Comparison of ENCODE assay signal across 19 cellular contexts in genomic region chr19:3382460-3383100, GRCh38. TPM values are rescaled to one million over a fixed set of nuclear protein-coding genes. Genes with fewer than 3 reads are reported as not detected.
DNase-seq lines count a peak whose midpoint lies in the region; ATAC-seq, FAIRE-seq and TF ChIP-seq lines count a peak whose summit lies in the region.
"Had no signal": no experiment of that assay in that cellular context is flagged by ENCODE, and none has a peak within 500 bp of the region (broad histone marks: within the 10 kb centered on the region; RNA-seq: fewer than 3 reads in every experiment).

No MANE protein-coding gene starts in this region.

- no peak for FAIRE-seq in A549 (lab: Jason Lieb, UNC)
- FAIRE-seq: kidney had no signal

- H3K4me1 Mint-ChIP-seq in naive thymus-derived CD8-positive, alpha-beta T cell: peaks cover 11 to 23% (median 14%) of the 10 kb centered on the region in 4 donors

- CTCF ChIA-PET in A549 (lab: Yijun Ruan, JAX): no interaction called here

- POLR2A ChIA-PET in A549 (lab: Yijun Ruan, JAX): no interaction called here
- POLR2A ChIA-PET in naive thymus-derived CD8-positive, alpha-beta T cell (lab: Charles Lee): no interaction called here

- peaks cover 49% of the 10 kb centered on the region for H3K4me1 ChIP-seq in A549
- H3K4me1 ChIP-seq in Peyer's patch: peaks cover 0 to 52% (median 8%) of the 10 kb centered on the region in 4 donors
- H3K4me1 ChIP-seq in esophagus muscularis mucosa: peaks cover 70 to 100% (median 99%) of the 10 kb centered on the region in 4 donors
- H3K4me1 ChIP-seq in spleen: peaks cover 36 to 100% (median 88%) of the 10 kb centered on the region in 6 donors

- H3K27ac Mint-ChIP-seq in naive thymus-derived CD8-positive, alpha-beta T cell: peak overlapping the region in 4 of 10 donors; percentile 9 to 82 (median 13)

- H3K36me3 ChIP-seq in Peyer's patch (peaks cover 0 to 10% (median 0%) of the 10 kb centered on the region in 3 donors), esophagus muscularis mucosa (peaks cover 11 to 33% (median 24%) of the 10 kb centered on the region in 4 donors), spleen (peaks cover 0 to 46% (median 14%) of the 10 kb centered on the region in 6 donors)

- no peak for TF ChIP-seq POLR2A in A549 (IDR thresholded peaks at IDR 0.05; ENCODE audit: low read length)
- no peak for TF ChIP-seq POLR2A in Peyer's patch (IDR thresholded peaks at IDR 0.05)
- no peak for TF ChIP-seq POLR2A in esophagus muscularis mucosa (IDR thresholded peaks at IDR 0.05; ENCODE audit: low read depth)
- no peak for TF ChIP-seq POLR2A in spleen (IDR thresholded peaks at IDR 0.05)

- no peak overlapping the region for H3K4me3 ChIP-seq in A549
- H3K4me3 ChIP-seq in Peyer's patch: no peak overlapping the region
- peak overlapping the region in 3 of 4 donors; percentile 15 to 32 (median 21) for H3K4me3 ChIP-seq in esophagus muscularis mucosa
- H3K4me3 ChIP-seq in spleen: peak overlapping the region in 3 of 8 donors; percentile 1 to 18 (median 6)

- no peak for ATAC-seq in A549
- no peak for ATAC-seq in naive thymus-derived CD8-positive, alpha-beta T cell
- ATAC-seq in GM21528 (IDR thresholded peaks at IDR 0.05; ENCODE audit: low FRiP score, unreplicated experiment): no peak

- no peak overlapping the region for H3K4me2 ChIP-seq in A549

- H3K9me3 ChIP-seq in A549 (no peaks in the 10 kb centered on the region), Peyer's patch (no peaks in the 10 kb centered on the region), esophagus muscularis mucosa (no peaks in the 10 kb centered on the region), spleen (no peaks in the 10 kb centered on the region)

- TF ChIP-seq CTCF in A549 (IDR thresholded peaks at IDR 0.05) (no peak), Peyer's patch (IDR thresholded peaks at IDR 0.05) (no peak), esophagus muscularis mucosa (IDR thresholded peaks at IDR 0.05) (no peak), spleen (IDR thresholded peaks at IDR 0.05 in 8 of 11, conservative IDR thresholded peaks at IDR 0.05 in 3 of 11) (no peak)

- WGBS in A549 (ENCODE audit: missing lambda C conversion rate): 93% methylated on average over 14 of the region's 14 CpGs
- 75% methylated on average over 14 of the region's 14 CpGs for WGBS in esophagus muscularis mucosa
- WGBS in spleen, 5 donors: 82 to 92% (median 86%) methylated on average over 14 of the region's 14 CpGs

- H3K27me3 ChIP-seq in Peyer's patch (no peaks in the 10 kb centered on the region), esophagus muscularis mucosa (no peaks in the 10 kb centered on the region), spleen (replicated peaks in 1 of 7) (no peaks in the 10 kb centered on the region)
- H3K27me3 ChIP-seq: brain microvascular endothelial cell had no signal

- H3K27me3 Mint-ChIP-seq in naive thymus-derived CD8-positive, alpha-beta T cell: no peaks in the 10 kb centered on the region

- intact Hi-C loops in esophagus muscularis mucosa (cut with DNase I): no loop called here
- intact Hi-C loops in spleen (cut with DNase I; ENCODE audit: low total_unique reads): no loop called here

- TF ChIP-seq RAD21 in A549 (conservative IDR thresholded peaks at IDR 0.05 in 1 of 2, IDR thresholded peaks at IDR 0.05 in 1 of 2): no peak

- no peak for TF ChIP-seq EP300 in A549 (IDR thresholded peaks at IDR 0.05)
- no peak for TF ChIP-seq EP300 in esophagus muscularis mucosa (IDR thresholded peaks at IDR 0.05)

- DNase-seq in A549 (ENCODE audit: low read depth in 1 of 2, low spot score in 1 of 2) (no peak), Peyer's patch (no peak), esophagus muscularis mucosa (ENCODE audit: extremely low spot score) (no peak), spleen (no peak), NCI-H748 treated with DMSO at 0.1 percent for 48 hours (lab: John Stamatoyannopoulos, UW) (no peak), NCI-H82 (lab: John Stamatoyannopoulos, UW) (no peak)
- DNase-seq in naive thymus-derived CD8-positive, alpha-beta T cell: no peak
- DNase-seq: activated CD4-positive, alpha-beta T cell treated with anti-CD3 and anti-CD28 coated beads, Interleukin-2, amount 50 U/mL, for 1 hour; AML-193; brain microvascular endothelial cell; DMS79 treated with DMSO at 0.1 percent for 48 hours; glutamatergic neuron; HCEC 1CT; kidney; NCI-H1694 treated with DMSO at 0.1 percent for 48 hours; NCI-H526; RPMI8226; stimulated activated CD4-positive, alpha-beta T cell treated with anti-CD3 and anti-CD28 coated beads, Interleukin-4, amount 100 ng/mL, for 1 hour had no signal

- H3K36me3 Mint-ChIP-seq in naive thymus-derived CD8-positive, alpha-beta T cell: peaks cover 0 to 15% (median 5%) of the 10 kb centered on the region in 3 donors

- H3K27ac ChIP-seq in A549 (no peak overlapping the region), Peyer's patch (peak overlapping the region in 3 of 4 donors; percentile 1 to 52 (median 49)), esophagus muscularis mucosa (replicated peaks in 1 of 4) (peak overlapping the region; percentile 98 to 100 (median 100)), spleen (peak overlapping the region in 6 of 8 donors; percentile 19 to 86 (median 50))
- H3K27ac ChIP-seq: brain microvascular endothelial cell had no signal

- no peaks in the 10 kb centered on the region for H3K9me3 Mint-ChIP-seq in naive thymus-derived CD8-positive, alpha-beta T cell

- no peak overlapping the region for H3K4me3 Mint-ChIP-seq in naive thymus-derived CD8-positive, alpha-beta T cell

TF ChIP-seq in A549, 52 proteins besides CTCF, POLR2A, EP300 and RAD21:
- TF ChIP-seq CEBPB (IDR thresholded peaks at IDR 0.05) (no peak), ZFP36 (IDR thresholded peaks at IDR 0.05; ENCODE audit: borderline replicate concordance, partially characterized antibody) (peak; percentile 25), SMC3 (IDR thresholded peaks at IDR 0.05) (no peak), BHLHE40 (IDR thresholded peaks at IDR 0.05; ENCODE audit: low read depth, low read length) (no peak), RFX5 (IDR thresholded peaks at IDR 0.05) (no peak), POLR2AphosphoS2 (conservative IDR thresholded peaks at IDR 0.05; ENCODE audit: low read length) (no peak), HOXB13 (CRISPR knock-in tag; IDR thresholded peaks at IDR 0.05; ENCODE audit: low read depth) (no peak)

RNA-seq across cellular contexts. Expression of gene NFIC, which starts 16.2 kb away (rescaled TPM):
- polyA plus RNA-seq in A549 (2011; rRNA removed) (2.6 and 4.7 TPM in 2 replicates), A549 (2017; fragmentation: RNase III; extraction: RNeasy Plus Mini Kit Qiagen cat#74134 plus additional on column Dnase treatment) (34.6 to 36.4 TPM (median 34.9 TPM) in 3 replicates), spleen (10 to 100 TPM in 1 of 3 donors, 1 to 10 TPM in 2; 4.1 to 23.4 (median 4.2) TPM)
- 8.9 and 14.2 TPM in 2 replicates for polyA plus RNA-seq in A549 (2012; cell fraction: cytosol; rRNA removed)
- polyA plus RNA-seq in A549 (2012; cell fraction: nucleus; rRNA removed): 20.1 and 22.9 TPM in 2 replicates
- polyA minus RNA-seq in A549 (2011; rRNA and poly(A)+ RNA removed): 10.5 and 14.6 TPM in 2 replicates
- total RNA-seq in Peyer's patch (100 to 1,000 TPM in 1 of 4 donors, 10 to 100 TPM in 3; 34.7 to 191 (median 64.9) TPM), esophagus muscularis mucosa (100 to 1,000 TPM; 165 to 297 (median 211) TPM), spleen (100 to 1,000 TPM in 2 of 7 donors, 10 to 100 TPM in 5; 65.4 to 125 (median 77.1) TPM)
- 10 to 100 TPM; 30.2 to 34.8 TPM for total RNA-seq in naive thymus-derived CD8-positive, alpha-beta T cell
- 10 to 100 TPM in 2 of 3 donors, 1 to 10 TPM in 1; 5.8 to 15.8 (median 12.1) TPM for polyA plus RNA-seq in naive thymus-derived CD8-positive, alpha-beta T cell

Comparison
In these comparisons a context has a peak if more than half of its experiments do, and no peak if none do; other contexts are left out.
1. H3K27ac ChIP-seq: peak in Peyer's patch (3 of 4), esophagus muscularis mucosa (4 of 4) and spleen (6 of 8); none in A549 (0 of 2).
2. H3K4me3 ChIP-seq: peak in esophagus muscularis mucosa (3 of 4); none in A549 (single experiment) and Peyer's patch (0 of 4).